In genomic region chrX:139844884-139845283, GRCh38 we compare ENCODE assay signal across 20 cellular contexts.
DNase-seq lines count a peak whose midpoint lies in the region; ATAC-seq, FAIRE-seq and TF ChIP-seq lines count a peak whose summit lies in the region.
"Had no signal": no experiment of that assay in that cellular context is flagged by ENCODE, and none has a peak within 500 bp of the region (broad histone marks: within the 10 kb centered on the region; RNA-seq: fewer than 3 reads in every experiment).

No MANE protein-coding gene starts in this region.

- H3K4me1 ChIP-seq in GM23338 (ENCODE audit: insufficient read depth) = peaks cover 18% of the 10 kb centered on the region
- H3K4me1 ChIP-seq in small intestine (ENCODE audit: control insufficient read depth in 2 of 2, insufficient read depth in 1 of 2, low read depth in 1 of 2, low read length in 1 of 2) = no peaks in the 10 kb centered on the region
- H3K4me1 ChIP-seq in sigmoid colon = no peaks in the 10 kb centered on the region

- no peak overlapping the region for H3K4me3 Mint-ChIP-seq in GM23338
- no peak overlapping the region for H3K4me3 Mint-ChIP-seq in progenitor cell of endocrine pancreas (ENCODE audit: low read depth)
- H3K4me3 Mint-ChIP-seq: activated CD8-positive, alpha-beta T cell treated with anti-CD3 and anti-CD28 coated beads for 36 hours; activated naive CD8-positive, alpha-beta T cell treated with anti-CD3 and anti-CD28 coated beads, Interleukin-2, amount 50 U/mL, for 24 hours; CD14-positive monocyte had no signal

- H3K9me3 ChIP-seq in small intestine (ENCODE audit: control insufficient read depth, low read depth) (no peaks in the 10 kb centered on the region), sigmoid colon (no peaks in the 10 kb centered on the region)
- H3K9me3 ChIP-seq: MG63 had no signal

- H3K9me2 ChIP-seq in GM23338 (ENCODE audit: insufficient read depth) = no peaks in the 10 kb centered on the region

- H3K4me3 ChIP-seq in GM23338 (no peak overlapping the region), small intestine (ENCODE audit: low read depth in 1 of 2, low read length in 2 of 2) (no peak overlapping the region), sigmoid colon (no peak overlapping the region)
- H3K4me3 ChIP-seq: hepatocyte, MG63, PC-9 had no signal

- H3K27me3 ChIP-seq in GM23338 (ENCODE audit: insufficient read depth) = no peaks in the 10 kb centered on the region
- H3K27me3 ChIP-seq in small intestine (ENCODE audit: control insufficient read depth in 2 of 2, insufficient read depth in 2 of 2, low read length in 2 of 2) = no peaks in the 10 kb centered on the region
- no peaks in the 10 kb centered on the region for H3K27me3 ChIP-seq in sigmoid colon
- H3K27me3 ChIP-seq: hepatocyte, MG63 had no signal

- no peak for FAIRE-seq in small intestine (lab: Jason Lieb, UNC)
- FAIRE-seq: H54, kidney, TTC549 had no signal

- intact Hi-C loops in sigmoid colon (cut with DNase I) = no loop called here

- 0 out of 2 replicates have a peak overlapping the region, but pooled peaks have one; percentile 40 for H3K4me2 ChIP-seq in GM23338
- H3K4me2 ChIP-seq: hepatocyte, PC-9 had no signal

- H3K27ac ChIP-seq in GM23338 (ENCODE audit: low read depth) = no peak overlapping the region
- H3K27ac ChIP-seq in small intestine (ENCODE audit: low read depth in 1 of 2, low read length in 1 of 2) = no peak overlapping the region
- H3K27ac ChIP-seq in sigmoid colon = no peak overlapping the region
- H3K27ac ChIP-seq: hepatocyte, PC-9 had no signal

- no peak overlapping the region for H2AFZ ChIP-seq in GM23338
- H2AFZ ChIP-seq: hepatocyte, PC-9 had no signal

- TF ChIP-seq POLR2A in sigmoid colon (IDR thresholded peaks at IDR 0.05) = no peak

- H3K79me2 ChIP-seq in GM23338 (replicated peaks; ENCODE audit: insufficient read depth) = peaks cover 49% of the 10 kb centered on the region
- H3K79me2 ChIP-seq: hepatocyte had no signal

- H3K9me3 Mint-ChIP-seq in GM23338 = no peaks in the 10 kb centered on the region
- H3K9me3 Mint-ChIP-seq in progenitor cell of endocrine pancreas (ENCODE audit: low read depth) = peaks cover 1% of the 10 kb centered on the region
- H3K9me3 Mint-ChIP-seq: activated naive CD8-positive, alpha-beta T cell treated with anti-CD3 and anti-CD28 coated beads, Interleukin-2, amount 50 U/mL, for 24 hours had no signal

- WGBS in small intestine, 3 donors = 75 to 79% (median 76%) methylated on average over 2 of the region's 2 CpGs
- 66 to 85% methylated on average over 2 of the region's 2 CpGs for WGBS in sigmoid colon, 2 donors

- ATAC-seq in GM18909 (IDR thresholded peaks at IDR 0.05; ENCODE audit: poor library complexity, unreplicated experiment) (peak; percentile 53), GM23338 (no peak; the same call in 2 of the 3 replicates), HG03571 (IDR thresholded peaks at IDR 0.05; ENCODE audit: unreplicated experiment) (peak; percentile 81)

- peaks cover 19% of the 10 kb centered on the region for H3K4me1 Mint-ChIP-seq in GM23338
- H3K4me1 Mint-ChIP-seq in progenitor cell of endocrine pancreas (ENCODE audit: low read depth) = peaks cover 18% of the 10 kb centered on the region
- H3K4me1 Mint-ChIP-seq: CD14-positive monocyte had no signal

- no peak for DNase-seq in GM23338 (ENCODE audit: low spot score)
- DNase-seq in progenitor cell of endocrine pancreas (ENCODE audit: low spot score, unreplicated experiment) = no peak
- no peak for DNase-seq in Ammon's horn (ENCODE audit: low spot score)
- no peak for DNase-seq in small intestine
- DNase-seq in sigmoid colon = no peak
- DNase-seq: activated naive CD8-positive, alpha-beta T cell treated with anti-CD3 and anti-CD28 coated beads, Interleukin-2, amount 50 U/mL, for 24 hours; DND-41; effector CD8-positive, alpha-beta T cell; kidney; MG63; PC-9; stimulated activated CD4-positive, alpha-beta T cell treated with anti-CD3 and anti-CD28 coated beads, Interleukin-4, amount 100 ng/mL, for 1 hour; stimulated activated CD8-positive, alpha-beta memory T cell treated with anti-CD3 and anti-CD28 coated beads, Interleukin-4, amount 100 ng/mL, for 48 hours had no signal

- H3K36me3 ChIP-seq in GM23338 (ENCODE audit: insufficient read depth) = no peaks in the 10 kb centered on the region
- no peaks in the 10 kb centered on the region for H3K36me3 ChIP-seq in small intestine (ENCODE audit: control insufficient read depth in 2 of 2, insufficient read depth in 2 of 2, low read length in 2 of 2)
- no peaks in the 10 kb centered on the region for H3K36me3 ChIP-seq in sigmoid colon
- H3K36me3 ChIP-seq: MG63 had no signal

- H3F3A ChIP-seq in GM23338 (replicated peaks; ENCODE audit: low read depth) = no peaks in the 10 kb centered on the region

- peaks cover 4% of the 10 kb centered on the region; the same call in 1 of the 2 replicates for H4K20me1 ChIP-seq in GM23338 (replicated peaks; ENCODE audit: insufficient read depth)

- TF ChIP-seq CTCF in GM23338 (conservative IDR thresholded peaks at IDR 0.05; ENCODE audit: low read depth in 2 of 2) (no peak), progenitor cell of endocrine pancreas (IDR thresholded peaks at IDR 0.05; ENCODE audit: unreplicated experiment) (no peak), sigmoid colon (IDR thresholded peaks at IDR 0.05) (no peak)

- H3K27me3 Mint-ChIP-seq in GM23338 (ENCODE audit: insufficient read depth, low read depth, poor library complexity) = no peaks in the 10 kb centered on the region
- H3K27me3 Mint-ChIP-seq in progenitor cell of endocrine pancreas = no peaks in the 10 kb centered on the region
- H3K27me3 Mint-ChIP-seq: activated CD8-positive, alpha-beta T cell treated with anti-CD3 and anti-CD28 coated beads for 36 hours; activated naive CD8-positive, alpha-beta T cell treated with anti-CD3 and anti-CD28 coated beads, Interleukin-2, amount 50 U/mL, for 24 hours had no signal

- TF ChIP-seq EP300 in sigmoid colon (IDR thresholded peaks at IDR 0.05) = no peak

- H3K27ac Mint-ChIP-seq in GM23338 = no peak overlapping the region
- H3K27ac Mint-ChIP-seq in progenitor cell of endocrine pancreas = peak overlapping the region; percentile 87
- H3K27ac Mint-ChIP-seq: activated naive CD8-positive, alpha-beta T cell treated with anti-CD3 and anti-CD28 coated beads, Interleukin-2, amount 50 U/mL, for 24 hours; CD14-positive monocyte had no signal

- H3K36me3 Mint-ChIP-seq in GM23338 (ENCODE audit: low read depth) (peaks cover 3% of the 10 kb centered on the region; the same call in 2 of the 3 replicates), progenitor cell of endocrine pancreas (ENCODE audit: insufficient read depth) (peaks cover under 1% of the 10 kb centered on the region)

TF ChIP-seq in GM23338, 12 proteins besides CTCF, POLR2A, EP300 and RAD21 (continues in another document):
- TF ChIP-seq ZNF462 (CRISPR knock-in tag; IDR thresholded peaks at IDR 0.05) = no peak
- no peak for TF ChIP-seq CREB1 (CRISPR knock-in tag; IDR thresholded peaks at IDR 0.05; ENCODE audit: low read depth)
